ENCODE assay signal across 10 cellular contexts in genomic region chr1:25785321-25786067, GRCh38.
"Had no signal": no experiment of that assay in that cellular context is flagged by ENCODE, and none has a peak within 500 bp of the region (broad histone marks: within the 10 kb centered on the region; RNA-seq: fewer than 3 reads in every experiment).

No MANE protein-coding gene starts in this region.

- H3K27ac ChIP-seq: parathyroid adenoma had no signal

- H3K9me3 ChIP-seq: transverse colon had no signal

- DNase-seq: activated B cell treated with CpG ODN at 0.5 μM for 24 hours; activated CD4-positive, alpha-beta T cell treated with anti-CD3 and anti-CD28 coated beads for 48 hours; activated CD8-positive, alpha-beta memory T cell treated with anti-CD3 and anti-CD28 coated beads, Interleukin-2, amount 50 U/mL, for 48 hours; activated naive CD8-positive, alpha-beta T cell treated with anti-CD3 and anti-CD28 coated beads, Interleukin-2, amount 10 ng/mL, durations not matched to agents 7 days and 5 days; midbrain; T-helper 2 cell; transverse colon had no signal

- H3K27me3 ChIP-seq: transverse colon had no signal

- H3K9me3 Mint-ChIP-seq: activated B cell treated with CpG ODN at 0.5 μM for 24 hours; activated naive CD8-positive, alpha-beta T cell treated with anti-CD3 and anti-CD28 coated beads, Interleukin-2, amount 10 ng/mL, durations not matched to agents 7 days and 5 days; activated T-helper 1 cell treated with anti-CD3 and anti-CD28 coated beads, Interleukin-12 subunit alpha, Interleukin-12 subunit beta, Interleukin-2, Interleukin-4 antibody, amounts not matched to agents 30 ng/mL and 10 ng/mL and 1 ng/mL, durations not matched to agents 14 hours and 24 hours and 36 hours; stimulated activated effector memory CD8-positive, alpha-beta T cell treated with anti-CD3 and anti-CD28 coated beads, Interleukin-12 subunit alpha, Interleukin-12 subunit beta, amount 100 ng/mL, for 72 hours had no signal

- H3K4me3 Mint-ChIP-seq: activated B cell treated with CpG ODN at 0.5 μM for 24 hours; activated naive CD8-positive, alpha-beta T cell treated with anti-CD3 and anti-CD28 coated beads, Interleukin-2, amount 10 ng/mL, durations not matched to agents 7 days and 5 days; activated T-helper 1 cell treated with anti-CD3 and anti-CD28 coated beads, Interleukin-12 subunit alpha, Interleukin-12 subunit beta, Interleukin-2, Interleukin-4 antibody, amounts not matched to agents 30 ng/mL and 10 ng/mL and 1 ng/mL, durations not matched to agents 14 hours and 24 hours and 36 hours; stimulated activated effector memory CD8-positive, alpha-beta T cell treated with anti-CD3 and anti-CD28 coated beads, Interleukin-12 subunit alpha, Interleukin-12 subunit beta, amount 100 ng/mL, for 72 hours had no signal

- H3K4me1 Mint-ChIP-seq: activated B cell treated with CpG ODN at 0.5 μM for 24 hours; stimulated activated effector memory CD8-positive, alpha-beta T cell treated with anti-CD3 and anti-CD28 coated beads, Interleukin-12 subunit alpha, Interleukin-12 subunit beta, amount 100 ng/mL, for 72 hours had no signal

- ATAC-seq: stimulated activated effector memory CD8-positive, alpha-beta T cell treated with anti-CD3 and anti-CD28 coated beads, Interleukin-12 subunit alpha, Interleukin-12 subunit beta, amount 100 ng/mL, for 72 hours had no signal

- H3K27me3 Mint-ChIP-seq: activated B cell treated with CpG ODN at 0.5 μM for 24 hours; activated naive CD8-positive, alpha-beta T cell treated with anti-CD3 and anti-CD28 coated beads, Interleukin-2, amount 10 ng/mL, durations not matched to agents 7 days and 5 days had no signal

- H3K27ac Mint-ChIP-seq: activated B cell treated with CpG ODN at 0.5 μM for 24 hours; activated naive CD8-positive, alpha-beta T cell treated with anti-CD3 and anti-CD28 coated beads, Interleukin-2, amount 10 ng/mL, durations not matched to agents 7 days and 5 days; activated T-helper 1 cell treated with anti-CD3 and anti-CD28 coated beads, Interleukin-12 subunit alpha, Interleukin-12 subunit beta, Interleukin-2, Interleukin-4 antibody, amounts not matched to agents 30 ng/mL and 10 ng/mL and 1 ng/mL, durations not matched to agents 14 hours and 24 hours and 36 hours; stimulated activated effector memory CD8-positive, alpha-beta T cell treated with anti-CD3 and anti-CD28 coated beads, Interleukin-12 subunit alpha, Interleukin-12 subunit beta, amount 100 ng/mL, for 72 hours had no signal
